In genomic region chr17:81978901-81979298, GRCh38 we compare ENCODE assay signal across 11 cellular contexts. TPM values are rescaled to one million over a fixed set of nuclear protein-coding genes. Genes with fewer than 3 reads are reported as not detected.
DNase-seq lines count a peak whose midpoint lies in the region; ATAC-seq and TF ChIP-seq lines count a peak whose summit lies in the region.
"Had no signal": no experiment of that assay in that cellular context is flagged by ENCODE, and none has a peak within 500 bp of the region (broad histone marks: within the 10 kb centered on the region; RNA-seq: fewer than 3 reads in every experiment).

No MANE protein-coding gene starts in this region.

- no peaks in the 10 kb centered on the region for H3K9me3 Mint-ChIP-seq in activated naive CD4-positive, alpha-beta T cell treated with anti-CD3 and anti-CD28 coated beads, Interleukin-2, amount 10 ng/mL, durations not matched to agents 7 days and 5 days
- peaks cover 1% of the 10 kb centered on the region for H3K9me3 Mint-ChIP-seq in activated CD8-positive, alpha-beta T cell treated with anti-CD3 and anti-CD28 coated beads for 36 hours

- H3K36me3 ChIP-seq in tibial artery = peaks cover 7 to 24% (median 7%) of the 10 kb centered on the region in 3 donors

- no peaks in the 10 kb centered on the region for H3K27me3 ChIP-seq in tibial artery

- peak overlapping the region; percentile 70 for H3K4me3 Mint-ChIP-seq in activated naive CD4-positive, alpha-beta T cell treated with anti-CD3 and anti-CD28 coated beads, Interleukin-2, amount 10 ng/mL, durations not matched to agents 7 days and 5 days
- peak overlapping the region; percentile 72 for H3K4me3 Mint-ChIP-seq in activated CD8-positive, alpha-beta T cell treated with anti-CD3 and anti-CD28 coated beads for 36 hours

- no peak for ATAC-seq in activated CD8-positive, alpha-beta T cell treated with anti-CD3 and anti-CD28 coated beads for 36 hours
- peak; percentile 70 for ATAC-seq in left lobe of liver

- H3K27ac Mint-ChIP-seq in activated naive CD4-positive, alpha-beta T cell treated with anti-CD3 and anti-CD28 coated beads, Interleukin-2, amount 10 ng/mL, durations not matched to agents 7 days and 5 days = peak overlapping the region; percentile 45
- no peak overlapping the region for H3K27ac Mint-ChIP-seq in activated CD8-positive, alpha-beta T cell treated with anti-CD3 and anti-CD28 coated beads for 36 hours

- H3K36me3 Mint-ChIP-seq in activated naive CD4-positive, alpha-beta T cell treated with anti-CD3 and anti-CD28 coated beads, Interleukin-2, amount 10 ng/mL, durations not matched to agents 7 days and 5 days = peaks cover 18% of the 10 kb centered on the region
- peaks cover 8% of the 10 kb centered on the region for H3K36me3 Mint-ChIP-seq in activated CD8-positive, alpha-beta T cell treated with anti-CD3 and anti-CD28 coated beads for 36 hours (ENCODE audit: low read depth)

- POLR2A ChIA-PET in activated CD8-positive, alpha-beta T cell treated with anti-CD3 and anti-CD28 coated beads for 36 hours (lab: Charles Lee) = interaction anchor here (0.5 to 1.2 kb wide), 5 partner anchors 12 to 314 kb away, joined by 3 to 5 read pairs (median 4); no protein-coding TSS in a partner anchor

- peak overlapping the region; percentile 58 to 90 for H3K4me3 ChIP-seq in tibial artery

- peaks cover 28% of the 10 kb centered on the region for H3K27me3 Mint-ChIP-seq in activated naive CD4-positive, alpha-beta T cell treated with anti-CD3 and anti-CD28 coated beads, Interleukin-2, amount 10 ng/mL, durations not matched to agents 7 days and 5 days
- H3K27me3 Mint-ChIP-seq in activated CD8-positive, alpha-beta T cell treated with anti-CD3 and anti-CD28 coated beads for 36 hours = no peaks in the 10 kb centered on the region

- no peak overlapping the region for H3K27ac ChIP-seq in tibial artery

- no peaks in the 10 kb centered on the region for H3K9me3 ChIP-seq in tibial artery

- no peak for DNase-seq in activated naive CD4-positive, alpha-beta T cell treated with anti-CD3 and anti-CD28 coated beads, Interleukin-2, amount 10 ng/mL, durations not matched to agents 7 days and 5 days
- no peak for DNase-seq in activated naive CD4-positive, alpha-beta T cell treated with anti-CD3 and anti-CD28 coated beads, Interleukin-2, amount 50 U/mL, for 16 hours
- no peak for DNase-seq in activated CD8-positive, alpha-beta T cell treated with anti-CD3 and anti-CD28 coated beads for 36 hours
- DNase-seq in left lobe of liver (ENCODE audit: low spot score) (peak; percentile 93), tibial artery (no peak), cortex of kidney (lab: John Stamatoyannopoulos, UW) (no peak), DMS153 (lab: John Stamatoyannopoulos, UW) (no peak), ecto neural progenitor cell (ENCODE audit: low spot score) (no peak)
- DNase-seq: stimulated activated CD8-positive, alpha-beta memory T cell treated with anti-CD3 and anti-CD28 coated beads, Interleukin-4, amount 100 ng/mL, for 48 hours had no signal

- intact Hi-C loops in activated CD8-positive, alpha-beta T cell treated with anti-CD3 and anti-CD28 coated beads for 36 hours (cut with micrococcal nuclease) = no loop called here
- intact Hi-C loops in tibial artery (cut with DNase I; ENCODE audit: low total_unique reads) = no loop called here

- CTCF ChIA-PET in activated naive CD4-positive, alpha-beta T cell treated with anti-CD3 and anti-CD28 coated beads, Interleukin-2, amount 10 ng/mL, durations not matched to agents 7 days and 5 days (lab: Charles Lee) = interaction anchor here (0.9 to 1.0 kb wide), 2 partner anchors 19 to 41 kb away, joined by 3 read pairs; no protein-coding TSS in a partner anchor
- CTCF ChIA-PET in activated CD8-positive, alpha-beta T cell treated with anti-CD3 and anti-CD28 coated beads for 36 hours (lab: Charles Lee) = interaction anchor here (1.2 to 2.1 kb wide), 2 partner anchors 19 to 42 kb away, joined by 4 to 13 read pairs; no protein-coding TSS in a partner anchor

- no peak for TF ChIP-seq CTCF in activated CD8-positive, alpha-beta T cell treated with anti-CD3 and anti-CD28 coated beads for 36 hours (IDR thresholded peaks at IDR 0.05)
- no peak for TF ChIP-seq CTCF in tibial artery (IDR thresholded peaks at IDR 0.05)

- H3K4me1 Mint-ChIP-seq in activated naive CD4-positive, alpha-beta T cell treated with anti-CD3 and anti-CD28 coated beads, Interleukin-2, amount 10 ng/mL, durations not matched to agents 7 days and 5 days = peaks cover 61% of the 10 kb centered on the region
- H3K4me1 Mint-ChIP-seq in activated CD8-positive, alpha-beta T cell treated with anti-CD3 and anti-CD28 coated beads for 36 hours (ENCODE audit: low read depth) = peaks cover 20% of the 10 kb centered on the region

- H3K4me1 ChIP-seq in tibial artery = peaks cover 0 to 23% (median 17%) of the 10 kb centered on the region in 4 donors

RNA-seq across cellular contexts. Expression of gene ASPSCR1, which starts 1.5 kb away (rescaled TPM):
- 10 to 100 TPM; 18.7 to 24.5 TPM for total RNA-seq in activated CD8-positive, alpha-beta T cell treated with anti-CD3 and anti-CD28 coated beads for 36 hours
- total RNA-seq in left lobe of liver = 62.9 TPM

RNA-seq across cellular contexts. Expression of gene NOTUM, which starts 17.9 kb away (rescaled TPM):
- total RNA-seq in activated CD8-positive, alpha-beta T cell treated with anti-CD3 and anti-CD28 coated beads for 36 hours = under 1 TPM; 0.41 to 0.49 TPM
- 4.2 TPM for total RNA-seq in left lobe of liver

RNA-seq across cellular contexts. Expression of gene MYADML2, which starts 31.9 kb away (rescaled TPM):
- not detected for total RNA-seq in activated CD8-positive, alpha-beta T cell treated with anti-CD3 and anti-CD28 coated beads for 36 hours
- total RNA-seq in left lobe of liver = not detected
- total RNA-seq: activated CD8-positive, alpha-beta memory T cell treated with anti-CD3 and anti-CD28 coated beads for 36 hours; dermis microvascular lymphatic vessel endothelial cell had no signal

RNA-seq across cellular contexts. Expression of gene PYCR1, which starts 41.8 kb away (rescaled TPM):
- 100 to 1,000 TPM; 140 to 141 TPM for total RNA-seq in activated CD8-positive, alpha-beta T cell treated with anti-CD3 and anti-CD28 coated beads for 36 hours
- total RNA-seq in left lobe of liver = 5.2 TPM

RNA-seq across cellular contexts. Expression of gene CENPX, which starts 43.8 kb away (rescaled TPM):
- total RNA-seq in activated CD8-positive, alpha-beta T cell treated with anti-CD3 and anti-CD28 coated beads for 36 hours = 10 to 100 TPM; 88.7 to 98.1 TPM
- 60.0 TPM for total RNA-seq in left lobe of liver
